In the genomic region with DNA sequence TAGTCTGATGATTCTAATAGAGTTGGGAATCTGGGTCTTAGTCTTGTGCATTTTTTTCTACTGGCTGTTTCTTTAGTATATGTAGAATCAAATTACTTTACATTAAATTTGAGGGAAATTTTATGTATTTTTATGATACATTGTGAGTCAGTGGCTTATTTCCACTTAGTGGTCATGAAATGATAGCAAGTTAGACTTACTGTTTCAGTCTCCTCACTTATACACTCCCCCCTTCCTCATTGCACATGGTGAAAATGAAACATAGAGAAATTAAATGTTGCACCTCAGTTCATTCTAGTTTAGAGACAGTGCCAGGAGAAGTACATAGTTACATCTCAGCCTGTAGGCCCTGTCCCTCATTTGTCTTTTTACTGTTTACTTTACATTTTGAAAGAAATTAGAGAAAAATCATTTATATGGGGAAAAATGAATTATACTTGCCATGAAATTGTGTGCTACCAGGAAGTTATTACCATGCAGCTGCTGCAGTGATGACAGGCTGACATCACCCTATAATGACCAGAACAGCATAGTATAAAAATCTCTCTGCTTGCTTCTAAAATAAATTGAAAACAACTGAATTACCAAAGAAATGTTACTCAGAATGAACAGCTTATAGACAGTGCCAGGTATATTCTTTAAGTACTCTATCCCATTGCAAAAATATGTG, we compare ENCODE assay signal across 21 cellular contexts.
A peak's percentile ranks its signal among the peaks of the same experiment; 100 is the strongest.
DNase-seq lines count a peak whose midpoint lies in the region; ATAC-seq, FAIRE-seq and TF ChIP-seq lines count a peak whose summit lies in the region.
"Had no signal": no experiment of that assay in that cellular context is flagged by ENCODE, and none has a peak within 500 bp of the region (broad histone marks: within the 10 kb centered on the region; RNA-seq: fewer than 3 reads in every experiment).

No MANE protein-coding gene starts in this region.

- peaks cover 22% of the 10 kb centered on the region for H3K4me1 Mint-ChIP-seq in activated naive CD4-positive, alpha-beta T cell treated with anti-CD3 and anti-CD28 coated beads, Interleukin-2, amount 50 U/mL, for 24 hours
- H3K4me1 Mint-ChIP-seq in naive thymus-derived CD4-positive, alpha-beta T cell: peaks cover 0 to 5% (median 0%) of the 10 kb centered on the region in 7 donors
- H3K4me1 Mint-ChIP-seq: neural crest cell had no signal

- no peaks in the 10 kb centered on the region for H3K27me3 ChIP-seq in naive thymus-derived CD4-positive, alpha-beta T cell (ENCODE audit: control insufficient read depth in 2 of 2, insufficient read depth in 2 of 2, low read length in 2 of 2)
- H3K27me3 ChIP-seq in small intestine (ENCODE audit: control insufficient read depth in 2 of 2, insufficient read depth in 2 of 2, low read length in 2 of 2): no peaks in the 10 kb centered on the region

- H3K4me3 Mint-ChIP-seq in activated naive CD4-positive, alpha-beta T cell treated with anti-CD3 and anti-CD28 coated beads, Interleukin-2, amount 50 U/mL, for 24 hours: no peak overlapping the region
- no peak overlapping the region for H3K4me3 Mint-ChIP-seq in naive thymus-derived CD4-positive, alpha-beta T cell
- H3K4me3 Mint-ChIP-seq: activated naive CD8-positive, alpha-beta T cell treated with anti-CD3 and anti-CD28 coated beads, Interleukin-2, amount 10 ng/mL, durations not matched to agents 7 days and 5 days; memory B cell; neural crest cell; type B pancreatic cell had no signal

- H3K27ac Mint-ChIP-seq in activated naive CD4-positive, alpha-beta T cell treated with anti-CD3 and anti-CD28 coated beads, Interleukin-2, amount 50 U/mL, for 24 hours: peak overlapping the region; percentile 24
- no peak overlapping the region for H3K27ac Mint-ChIP-seq in naive thymus-derived CD4-positive, alpha-beta T cell
- H3K27ac Mint-ChIP-seq: activated naive CD8-positive, alpha-beta T cell treated with anti-CD3 and anti-CD28 coated beads, Interleukin-2, amount 10 ng/mL, durations not matched to agents 7 days and 5 days; memory B cell; type B pancreatic cell had no signal

- H3K36me3 ChIP-seq in naive thymus-derived CD4-positive, alpha-beta T cell (ENCODE audit: control insufficient read depth in 2 of 3, insufficient read depth in 3 of 3, low read length in 3 of 3): no peaks in the 10 kb centered on the region
- no peaks in the 10 kb centered on the region for H3K36me3 ChIP-seq in small intestine (ENCODE audit: control insufficient read depth in 2 of 2, insufficient read depth in 2 of 2, low read length in 2 of 2)

- ATAC-seq in left colon (peak; percentile 61), SK-N-SH treated with all-trans-retinoic acid at 6 μM for 48 hours (no peak)
- no peak for ATAC-seq in naive thymus-derived CD4-positive, alpha-beta T cell

- H3K27me3 Mint-ChIP-seq in activated naive CD4-positive, alpha-beta T cell treated with anti-CD3 and anti-CD28 coated beads, Interleukin-2, amount 50 U/mL, for 24 hours: no peaks in the 10 kb centered on the region
- peaks cover 0 to 4% (median 0%) of the 10 kb centered on the region in 5 donors for H3K27me3 Mint-ChIP-seq in naive thymus-derived CD4-positive, alpha-beta T cell
- H3K27me3 Mint-ChIP-seq: activated naive CD8-positive, alpha-beta T cell treated with anti-CD3 and anti-CD28 coated beads, Interleukin-2, amount 10 ng/mL, durations not matched to agents 7 days and 5 days; memory B cell; type B pancreatic cell had no signal

- H3K4me3 ChIP-seq in naive thymus-derived CD4-positive, alpha-beta T cell (ENCODE audit: low read length): no peak overlapping the region
- no peak overlapping the region for H3K4me3 ChIP-seq in small intestine (ENCODE audit: low read depth in 1 of 2, low read length in 2 of 2)

- intact Hi-C loops in left colon (cut with DNase I, micrococcal nuclease): no loop called here
- intact Hi-C loops in naive thymus-derived CD4-positive, alpha-beta T cell (cut with micrococcal nuclease): no loop called here

- no peaks in the 10 kb centered on the region for H3K4me1 ChIP-seq in naive thymus-derived CD4-positive, alpha-beta T cell (ENCODE audit: control insufficient read depth in 2 of 2, insufficient read depth in 2 of 2, low read length in 2 of 2)
- no peaks in the 10 kb centered on the region for H3K4me1 ChIP-seq in small intestine (ENCODE audit: control insufficient read depth in 2 of 2, insufficient read depth in 1 of 2, low read depth in 1 of 2, low read length in 1 of 2)

- H3K9me3 Mint-ChIP-seq in activated naive CD4-positive, alpha-beta T cell treated with anti-CD3 and anti-CD28 coated beads, Interleukin-2, amount 50 U/mL, for 24 hours: no peaks in the 10 kb centered on the region
- no peaks in the 10 kb centered on the region for H3K9me3 Mint-ChIP-seq in naive thymus-derived CD4-positive, alpha-beta T cell
- H3K9me3 Mint-ChIP-seq: activated naive CD8-positive, alpha-beta T cell treated with anti-CD3 and anti-CD28 coated beads, Interleukin-2, amount 10 ng/mL, durations not matched to agents 7 days and 5 days; memory B cell; neural crest cell; type B pancreatic cell had no signal

- CTCF ChIA-PET in naive thymus-derived CD4-positive, alpha-beta T cell (lab: Charles Lee): no interaction called here

- no peaks in the 10 kb centered on the region for H3K36me3 Mint-ChIP-seq in activated naive CD4-positive, alpha-beta T cell treated with anti-CD3 and anti-CD28 coated beads, Interleukin-2, amount 50 U/mL, for 24 hours
- peaks cover 0 to 13% (median 5%) of the 10 kb centered on the region in 5 donors for H3K36me3 Mint-ChIP-seq in naive thymus-derived CD4-positive, alpha-beta T cell

- POLR2A ChIA-PET in naive thymus-derived CD4-positive, alpha-beta T cell (lab: Charles Lee): no interaction called here

- FAIRE-seq in small intestine (lab: Jason Lieb, UNC): no peak
- FAIRE-seq: bronchial epithelial cell, H1 had no signal

- no peak for DNase-seq in activated naive CD4-positive, alpha-beta T cell treated with Interleukin-2 at 50 U/mL for 16 hours
- DNase-seq in NCI-H2107 treated with DMSO at 0.1 percent for 48 hours (lab: John Stamatoyannopoulos, UW; ENCODE audit: unreplicated experiment) (peak; percentile 65), left colon (no peak), NCI-H2227 (lab: John Stamatoyannopoulos, UW; ENCODE audit: unreplicated experiment) (no peak), small intestine (no peak)
- no peak for DNase-seq in naive thymus-derived CD4-positive, alpha-beta T cell
- DNase-seq: activated naive CD8-positive, alpha-beta T cell treated with anti-CD3 and anti-CD28 coated beads, Interleukin-2, amount 10 ng/mL, durations not matched to agents 7 days and 5 days; dermis blood vessel endothelial cell; DMS153; foreskin melanocyte; NCI-H1694 treated with DMSO at 0.1 percent for 48 hours; NCI-H524; retina; stimulated activated naive CD4-positive, alpha-beta T cell treated with Interleukin-2 at 50 U/mL for 16 hours had no signal

- no peaks in the 10 kb centered on the region for H3K9me3 ChIP-seq in naive thymus-derived CD4-positive, alpha-beta T cell (ENCODE audit: control insufficient read depth in 2 of 3, low read length in 3 of 3)
- H3K9me3 ChIP-seq in small intestine (ENCODE audit: control insufficient read depth, low read depth): no peaks in the 10 kb centered on the region

- H3K27ac ChIP-seq in naive thymus-derived CD4-positive, alpha-beta T cell (ENCODE audit: low read depth, low read length): no peak overlapping the region
- no peak overlapping the region for H3K27ac ChIP-seq in small intestine (ENCODE audit: low read depth in 1 of 2, low read length in 1 of 2)

TF ChIP-seq in SK-N-SH treated with all-trans-retinoic acid at 6 μM for 48 hours, 23 proteins besides CTCF, POLR2A, EP300 and RAD21 (continues in another document):
- no peak for TF ChIP-seq ZFP3 (CRISPR knock-in tag; IDR thresholded peaks at IDR 0.05)
- TF ChIP-seq ZC3H10 (CRISPR knock-in tag; IDR thresholded peaks at IDR 0.05): no peak
- TF ChIP-seq PPARA (CRISPR knock-in tag; IDR thresholded peaks at IDR 0.05; ENCODE audit: borderline replicate concordance): no peak
- TF ChIP-seq, protein P1, sequence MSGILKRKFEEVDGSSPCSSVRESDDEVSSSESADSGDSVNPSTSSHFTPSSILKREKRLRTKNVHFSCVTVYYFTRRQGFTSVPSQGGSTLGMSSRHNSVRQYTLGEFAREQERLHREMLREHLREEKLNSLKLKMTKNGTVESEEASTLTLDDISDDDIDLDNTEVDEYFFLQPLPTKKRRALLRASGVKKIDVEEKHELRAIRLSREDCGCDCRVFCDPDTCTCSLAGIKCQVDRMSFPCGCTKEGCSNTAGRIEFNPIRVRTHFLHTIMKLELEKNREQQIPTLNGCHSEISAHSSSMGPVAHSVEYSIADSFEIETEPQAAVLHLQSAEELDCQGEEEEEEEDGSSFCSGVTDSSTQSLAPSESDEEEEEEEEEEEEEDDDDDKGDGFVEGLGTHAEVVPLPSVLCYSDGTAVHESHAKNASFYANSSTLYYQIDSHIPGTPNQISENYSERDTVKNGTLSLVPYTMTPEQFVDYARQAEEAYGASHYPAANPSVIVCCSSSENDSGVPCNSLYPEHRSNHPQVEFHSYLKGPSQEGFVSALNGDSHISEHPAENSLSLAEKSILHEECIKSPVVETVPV (CRISPR knock-in tag; IDR thresholded peaks at IDR 0.05): no peak
- TF ChIP-seq, protein P2, sequence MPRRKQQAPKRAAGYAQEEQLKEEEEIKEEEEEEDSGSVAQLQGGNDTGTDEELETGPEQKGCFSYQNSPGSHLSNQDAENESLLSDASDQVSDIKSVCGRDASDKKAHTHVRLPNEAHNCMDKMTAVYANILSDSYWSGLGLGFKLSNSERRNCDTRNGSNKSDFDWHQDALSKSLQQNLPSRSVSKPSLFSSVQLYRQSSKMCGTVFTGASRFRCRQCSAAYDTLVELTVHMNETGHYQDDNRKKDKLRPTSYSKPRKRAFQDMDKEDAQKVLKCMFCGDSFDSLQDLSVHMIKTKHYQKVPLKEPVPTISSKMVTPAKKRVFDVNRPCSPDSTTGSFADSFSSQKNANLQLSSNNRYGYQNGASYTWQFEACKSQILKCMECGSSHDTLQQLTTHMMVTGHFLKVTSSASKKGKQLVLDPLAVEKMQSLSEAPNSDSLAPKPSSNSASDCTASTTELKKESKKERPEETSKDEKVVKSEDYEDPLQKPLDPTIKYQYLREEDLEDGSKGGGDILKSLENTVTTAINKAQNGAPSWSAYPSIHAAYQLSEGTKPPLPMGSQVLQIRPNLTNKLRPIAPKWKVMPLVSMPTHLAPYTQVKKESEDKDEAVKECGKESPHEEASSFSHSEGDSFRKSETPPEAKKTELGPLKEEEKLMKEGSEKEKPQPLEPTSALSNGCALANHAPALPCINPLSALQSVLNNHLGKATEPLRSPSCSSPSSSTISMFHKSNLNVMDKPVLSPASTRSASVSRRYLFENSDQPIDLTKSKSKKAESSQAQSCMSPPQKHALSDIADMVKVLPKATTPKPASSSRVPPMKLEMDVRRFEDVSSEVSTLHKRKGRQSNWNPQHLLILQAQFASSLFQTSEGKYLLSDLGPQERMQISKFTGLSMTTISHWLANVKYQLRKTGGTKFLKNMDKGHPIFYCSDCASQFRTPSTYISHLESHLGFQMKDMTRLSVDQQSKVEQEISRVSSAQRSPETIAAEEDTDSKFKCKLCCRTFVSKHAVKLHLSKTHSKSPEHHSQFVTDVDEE (CRISPR knock-in tag; IDR thresholded peaks at IDR 0.05): no peak
- TF ChIP-seq ZNF565 (CRISPR knock-in tag; conservative IDR thresholded peaks at IDR 0.05; ENCODE audit: low read depth): no peak
- TF ChIP-seq ZNF8 (CRISPR knock-in tag; IDR thresholded peaks at IDR 0.05): no peak
- TF ChIP-seq SNAI2 (CRISPR knock-in tag; IDR thresholded peaks at IDR 0.05): no peak
- no peak for TF ChIP-seq ESRRG (CRISPR knock-in tag; IDR thresholded peaks at IDR 0.05)
